ENCODE assay signal across 8 cellular contexts in the genomic region with DNA sequence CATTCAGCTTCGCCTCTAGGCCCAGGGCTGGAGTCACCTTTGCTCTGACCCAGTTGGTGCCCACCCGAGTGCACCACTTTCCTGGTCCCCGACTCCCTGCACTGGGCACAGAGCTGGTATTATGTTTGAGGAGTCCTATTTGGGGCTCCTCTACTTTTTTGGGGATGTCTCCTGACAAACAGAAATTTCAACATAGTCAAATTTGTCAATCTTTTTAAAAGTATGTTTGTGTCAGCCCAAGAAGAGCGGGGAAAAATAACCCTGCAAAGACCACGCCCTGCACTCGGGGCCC. TPM values are rescaled to one million over a fixed set of nuclear protein-coding genes. Genes with fewer than 3 reads are reported as not detected.
DNase-seq lines count a peak whose midpoint lies in the region; ATAC-seq and TF ChIP-seq lines count a peak whose summit lies in the region.

No MANE protein-coding gene starts in this region.

- peaks cover 36 to 39% (median 38%) of the 10 kb centered on the region in 3 donors for H3K27me3 Mint-ChIP-seq in CD14-positive monocyte (ENCODE audit: low read depth in 3 of 3)
- H3K27me3 Mint-ChIP-seq in dendritic cell treated with granulocyte-macrophage colony-stimulating factor and Interleukin-4, amounts not matched to agents 40 ng/mL and 50 ng/mL, for 4 days, result peaks cover 33% of the 10 kb centered on the region

- no peak overlapping the region for H2AFZ ChIP-seq in OCI-LY1 (ENCODE audit: low read length)

- H3K27me3 ChIP-seq in OCI-LY1 (ENCODE audit: insufficient read depth, low read length) (peaks cover 4% of the 10 kb centered on the region; the same call in 1 of the 2 replicates), neutrophil (no peaks in the 10 kb centered on the region)

- H3K27ac Mint-ChIP-seq in CD14-positive monocyte, result peak overlapping the region in 6 of 7 donors; percentile 89 to 97 (median 93)
- peak overlapping the region; percentile 79 for H3K27ac Mint-ChIP-seq in dendritic cell treated with granulocyte-macrophage colony-stimulating factor and Interleukin-4, amounts not matched to agents 40 ng/mL and 50 ng/mL, for 4 days

- H3K9me2 ChIP-seq in OCI-LY1 (ENCODE audit: low read depth, low read length), result no peaks in the 10 kb centered on the region

- DNase-seq in CD14-positive monocyte (ENCODE audit: low spot score) (no peak), NCI-H510A (lab: John Stamatoyannopoulos, UW) (no peak), iPS-NIHi7 (ENCODE audit: extremely low spot score) (no peak), RPMI8226 (no peak)

- H3K4me3 ChIP-seq in OCI-LY1 (ENCODE audit: low read depth, low read length, poor library complexity, severe bottlenecking) (peak overlapping the region; percentile 66), neutrophil (ENCODE audit: low read depth in 1 of 2, low read length in 1 of 2) (peak overlapping the region; percentile 68 to 80)

- peaks cover 65% of the 10 kb centered on the region for H3K4me1 Mint-ChIP-seq in CD14-positive monocyte
- peaks cover 71% of the 10 kb centered on the region for H3K4me1 Mint-ChIP-seq in dendritic cell treated with granulocyte-macrophage colony-stimulating factor and Interleukin-4, amounts not matched to agents 40 ng/mL and 50 ng/mL, for 4 days (ENCODE audit: low read depth)

- H3K9me3 ChIP-seq in OCI-LY1 (ENCODE audit: low read length) (no peaks in the 10 kb centered on the region), neutrophil (no peaks in the 10 kb centered on the region)

- H3K79me2 ChIP-seq in OCI-LY1 (ENCODE audit: insufficient read depth, low read length), result no peaks in the 10 kb centered on the region

- H3K4me2 ChIP-seq in OCI-LY1 (ENCODE audit: low read length), result peak overlapping the region; percentile 75

- H3K9me3 Mint-ChIP-seq in CD14-positive monocyte, result peaks cover 2 to 9% (median 4%) of the 10 kb centered on the region in 7 donors
- H3K9me3 Mint-ChIP-seq in dendritic cell treated with granulocyte-macrophage colony-stimulating factor and Interleukin-4, amounts not matched to agents 40 ng/mL and 50 ng/mL, for 4 days, result no peaks in the 10 kb centered on the region

- intact Hi-C loops in CD14-positive monocyte (cut with micrococcal nuclease), result loop anchor here (1.0 to 5.0 kb wide), 3 partner anchors 11 to 42 kb away; partner anchors contain the start of genes BSDC1 (in 1 of the 2) and MARCKSL1 (in 1 of the 2)
- intact Hi-C loops in dendritic cell treated with granulocyte-macrophage colony-stimulating factor and Interleukin-4, amounts not matched to agents 40 ng/mL and 50 ng/mL, for 4 days (cut with micrococcal nuclease), result loop anchor here (1.0 kb wide), 1 partner anchor 11 kb away; no protein-coding TSS in a partner anchor

- peak overlapping the region; percentile 79 to 86 for H3K4me3 Mint-ChIP-seq in CD14-positive monocyte
- peak overlapping the region; percentile 73 for H3K4me3 Mint-ChIP-seq in dendritic cell treated with granulocyte-macrophage colony-stimulating factor and Interleukin-4, amounts not matched to agents 40 ng/mL and 50 ng/mL, for 4 days

- H3K36me3 ChIP-seq in OCI-LY1 (ENCODE audit: insufficient read depth, low read length) (no peaks in the 10 kb centered on the region), neutrophil (no peaks in the 10 kb centered on the region)

- H3K27ac ChIP-seq in OCI-LY1 (ENCODE audit: low read depth, low read length, poor library complexity, severe bottlenecking) (no peak overlapping the region), neutrophil (peak overlapping the region; percentile 96)

- peaks cover 8 to 27% of the 10 kb centered on the region in 2 donors for H3K36me3 Mint-ChIP-seq in CD14-positive monocyte
- H3K36me3 Mint-ChIP-seq in dendritic cell treated with granulocyte-macrophage colony-stimulating factor and Interleukin-4, amounts not matched to agents 40 ng/mL and 50 ng/mL, for 4 days (ENCODE audit: low read depth), result peaks cover 8% of the 10 kb centered on the region

- H4K20me1 ChIP-seq in OCI-LY1 (ENCODE audit: insufficient read depth, low read length), result no peaks in the 10 kb centered on the region

- TF ChIP-seq CTCF in CD14-positive monocyte (IDR thresholded peaks at IDR 0.05), result no peak
- TF ChIP-seq CTCF in OCI-LY1 (IDR thresholded peaks at IDR 0.05; ENCODE audit: low read length), result no peak
- TF ChIP-seq CTCF in neutrophil (IDR thresholded peaks at IDR 0.05), result no peak

- H3F3A ChIP-seq in OCI-LY1 (ENCODE audit: insufficient read depth, low read length), result no peaks in the 10 kb centered on the region

- no peak for ATAC-seq in GM21447 (IDR thresholded peaks at IDR 0.05; ENCODE audit: unreplicated experiment)

- no peak overlapping the region for H3K9ac ChIP-seq in OCI-LY1 (ENCODE audit: low read length)

- H3K4me1 ChIP-seq in OCI-LY1 (ENCODE audit: insufficient read depth, low read length, severe bottlenecking) (peaks cover 13% of the 10 kb centered on the region), neutrophil (ENCODE audit: control insufficient read depth in 1 of 2, insufficient read depth in 1 of 2, low read depth in 1 of 2, low read length in 1 of 2) (peaks cover 48 to 50% of the 10 kb centered on the region in 2 experiments)

RNA-seq across cellular contexts. Expression of gene FAM229A, which starts 11.6 kb away (rescaled TPM):
- polyA plus RNA-seq in CD14-positive monocyte, result not detected

RNA-seq across cellular contexts. Expression of gene TSSK3, which starts 11.6 kb away (rescaled TPM):
- polyA plus RNA-seq in CD14-positive monocyte, result 1 to 10 TPM in 1 of 2 donors, under 1 TPM in 1; 0.35 to 1.1 TPM

RNA-seq across cellular contexts. Expression of gene MARCKSL1, which starts 14.7 kb away (rescaled TPM):
- polyA plus RNA-seq in CD14-positive monocyte, result 10 to 100 TPM; 13.9 to 40.3 TPM

RNA-seq across cellular contexts. Expression of gene BSDC1, which starts 43.5 kb away (rescaled TPM):
- 10 to 100 TPM; 19.0 to 23.7 TPM for polyA plus RNA-seq in CD14-positive monocyte

RNA-seq across cellular contexts. Expression of gene HDAC1, which starts 58.8 kb away (rescaled TPM):
- 10 to 100 TPM; 73.8 to 88.7 TPM for polyA plus RNA-seq in CD14-positive monocyte
